ENCODE assay signal across 1 cellular context in the genomic region with DNA sequence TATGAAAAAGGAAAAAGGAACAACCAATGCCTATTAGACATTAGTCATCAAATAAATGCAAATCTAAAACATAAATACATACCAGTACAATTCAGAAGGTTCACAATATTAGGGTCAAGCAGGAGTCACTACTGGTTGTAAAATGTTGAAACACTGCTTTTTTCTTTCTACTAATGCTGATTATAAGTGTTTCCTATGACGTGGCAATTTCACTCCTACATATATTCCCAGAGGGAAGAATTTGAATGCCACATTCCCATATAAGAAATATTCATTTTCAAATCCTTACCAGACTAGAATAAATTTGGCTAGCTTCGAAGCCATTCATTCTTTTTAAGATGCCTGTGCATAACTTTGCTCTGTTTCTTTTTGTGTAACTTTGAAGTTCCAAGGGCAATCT.
TF ChIP-seq lines count a peak whose summit lies in the region.

No MANE protein-coding gene starts in this region.

TF ChIP-seq in HepG2, 621 proteins besides CTCF, POLR2A, EP300 and RAD21:
- TF ChIP-seq ZNF607 (CRISPR knock-in tag; IDR thresholded peaks at IDR 0.05; ENCODE audit: borderline replicate concordance) (no peak), MAFK (conservative IDR thresholded peaks at IDR 0.05 in 1 of 2, IDR thresholded peaks at IDR 0.05 in 1 of 2; ENCODE audit: low read length in 2 of 2) (0 out of 4 replicates have a peak, but pooled peaks of 1 of the 2 experiments have one; percentile 1), MAFF (IDR thresholded peaks at IDR 0.05; ENCODE audit: low read depth, low read length) (peak; percentile 24; the same call in 1 of the 2 replicates), CREB1 (IDR thresholded peaks at IDR 0.05) (peak; percentile 65; the same call in 1 of the 2 replicates), CREB1 (CRISPR knock-in tag; IDR thresholded peaks at IDR 0.05) (no peak)
